In the genomic region with DNA sequence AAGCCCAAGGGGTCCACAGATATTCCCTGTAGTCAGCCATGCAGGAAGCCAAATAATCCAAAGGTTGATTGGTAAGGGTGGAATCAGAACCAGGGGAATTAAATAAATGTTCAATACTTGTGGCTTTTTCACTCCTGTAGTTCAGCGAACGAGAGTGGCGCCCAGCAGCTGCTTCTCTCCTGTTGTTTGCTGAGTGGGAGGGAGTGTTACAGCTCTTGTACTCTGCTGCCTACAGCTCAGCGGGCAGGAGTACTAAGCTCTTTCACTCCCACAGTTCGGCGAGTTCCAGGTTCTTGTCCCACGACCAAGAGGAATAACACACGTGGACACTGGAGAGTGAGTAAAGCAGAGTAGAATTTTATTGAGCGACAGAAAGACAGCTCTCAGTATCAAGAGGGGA, we compare ENCODE assay signal across 28 cellular contexts.
"Had no signal": no experiment of that assay in that cellular context is flagged by ENCODE, and none has a peak within 500 bp of the region (broad histone marks: within the 10 kb centered on the region; RNA-seq: fewer than 3 reads in every experiment).

No MANE protein-coding gene starts in this region.

- H3K9me3 Mint-ChIP-seq: nephron had no signal

- H3K4me3 Mint-ChIP-seq: naive thymus-derived CD4-positive, alpha-beta T cell; nephron had no signal

- H3K27ac ChIP-seq: dorsolateral prefrontal cortex, epithelial cell of prostate, gastroesophageal sphincter, heart left ventricle, left lung, prostate gland, right atrium auricular region, stomach, thyroid gland, vagina had no signal

- H3K4me2 ChIP-seq: smooth muscle cell had no signal

- H3K27me3 ChIP-seq: gastroesophageal sphincter, heart left ventricle, left lung, right atrium auricular region, stomach, thyroid gland, vagina had no signal

- H3K36me3 ChIP-seq: gastroesophageal sphincter, heart left ventricle, left lung, prostate gland, right atrium auricular region, stomach, thyroid gland, vagina had no signal

- H3K4me3 ChIP-seq: dorsolateral prefrontal cortex, gastroesophageal sphincter, heart left ventricle, left lung, prostate gland, right atrium auricular region, smooth muscle cell, stomach, thyroid gland, vagina had no signal

- H3K4me1 ChIP-seq: gastroesophageal sphincter, left lung, prostate gland, stomach, thyroid gland, vagina had no signal

- H3K36me3 Mint-ChIP-seq: naive thymus-derived CD4-positive, alpha-beta T cell had no signal

- H3K4me1 Mint-ChIP-seq: naive thymus-derived CD4-positive, alpha-beta T cell; nephron had no signal

- ATAC-seq: esophagus mucosa; gastroesophageal sphincter; heart left ventricle; left cardiac atrium; left lung; naive thymus-derived CD4-positive, alpha-beta T cell; sciatic nerve had no signal

- DNase-seq: effector CD4-positive, alpha-beta T cell; foreskin fibroblast; heart left ventricle; hippocampal formation; left cardiac atrium; left lung; mesenchymal stem cell; midbrain; naive thymus-derived CD4-positive, alpha-beta T cell; nucleus accumbens; stimulated activated CD4-positive, alpha-beta T cell treated with anti-CD3 and anti-CD28 coated beads, Interleukin-12 subunit alpha, Interleukin-12 subunit beta, amount 100 ng/mL, for 4 hours; stimulated activated CD4-positive, alpha-beta T cell treated with anti-CD3 and anti-CD28 coated beads, Interleukin-1b, Interleukin-23, amount 100 ng/mL, for 48 hours; stimulated activated CD4-positive, alpha-beta T cell treated with anti-CD3 and anti-CD28 coated beads, Interleukin-4, amount 100 ng/mL, for 1 hour; stimulated activated CD8-positive, alpha-beta memory T cell treated with anti-CD3 and anti-CD28 coated beads, Interleukin-4, amount 100 ng/mL, for 48 hours; stimulated activated naive CD4-positive, alpha-beta T cell treated with Interleukin-2 at 50 U/mL for 16 hours; stomach; thyroid gland; trophoblast cell had no signal
